9 cellular contexts compared by ENCODE assay signal in genomic region chr17:58531122-58531521, GRCh38.
DNase-seq lines count a peak whose midpoint lies in the region; ATAC-seq and TF ChIP-seq lines count a peak whose summit lies in the region.
"Had no signal": no experiment of that assay in that cellular context is flagged by ENCODE, and none has a peak within 500 bp of the region (broad histone marks: within the 10 kb centered on the region; RNA-seq: fewer than 3 reads in every experiment).

No MANE protein-coding gene starts in this region.

- TF ChIP-seq CTCF in MM.1S (IDR thresholded peaks at IDR 0.05; ENCODE audit: low read length) (no peak), nephron progenitor cell (IDR thresholded peaks at IDR 0.05) (no peak)

- H3K4me1 Mint-ChIP-seq in effector memory CD8-positive, alpha-beta T cell (ENCODE audit: low read depth in 2 of 2), result peaks cover 0 to 11% of the 10 kb centered on the region in 2 donors
- peaks cover 42% of the 10 kb centered on the region for H3K4me1 Mint-ChIP-seq in nephron progenitor cell

- peak overlapping the region; percentile 81; the same call in 1 of the 2 replicates for H3K4me2 ChIP-seq in MM.1S (ENCODE audit: low read depth, low read length)

- no peak overlapping the region for H2AFZ ChIP-seq in MM.1S (ENCODE audit: low read length)

- no peaks in the 10 kb centered on the region for H3F3A ChIP-seq in MM.1S (ENCODE audit: insufficient read depth, low read length)

- no peaks in the 10 kb centered on the region for H3K36me3 ChIP-seq in MM.1S (replicated peaks; ENCODE audit: insufficient read depth, low read length)
- H3K36me3 ChIP-seq: SJSA1 had no signal

- peaks cover 7% of the 10 kb centered on the region; the same call in 1 of the 2 replicates for H3K4me1 ChIP-seq in MM.1S (ENCODE audit: low read length)

- no peak overlapping the region; the same call in 1 of the 2 replicates for H3K4me3 ChIP-seq in MM.1S (ENCODE audit: low read length)

- ATAC-seq in effector memory CD8-positive, alpha-beta T cell (replicated peaks), result no peak
- ATAC-seq in GM18505 (IDR thresholded peaks at IDR 0.05; ENCODE audit: unreplicated experiment) (no peak), HG02642 (IDR thresholded peaks at IDR 0.05; ENCODE audit: poor library complexity, unreplicated experiment) (no peak)

- peaks cover 9 to 46% of the 10 kb centered on the region in 2 donors for H3K27me3 Mint-ChIP-seq in effector memory CD8-positive, alpha-beta T cell
- H3K27me3 Mint-ChIP-seq in nephron progenitor cell (ENCODE audit: low read depth, poor library complexity), result peaks cover 32% of the 10 kb centered on the region

- TF ChIP-seq POLR2A in GM18505 (IDR thresholded peaks at IDR 0.05; ENCODE audit: borderline replicate concordance, extremely low read depth, insufficient read depth, insufficient read length), result no peak

- H3K9me2 ChIP-seq in MM.1S (replicated peaks; ENCODE audit: insufficient read depth, low read length), result no peaks in the 10 kb centered on the region

- H4K20me1 ChIP-seq in MM.1S (ENCODE audit: insufficient read depth, low read length), result no peaks in the 10 kb centered on the region

- H3K27me3 ChIP-seq in MM.1S (replicated peaks; ENCODE audit: insufficient read depth, low read length), result peaks cover 32% of the 10 kb centered on the region
- H3K27me3 ChIP-seq: SJSA1 had no signal

- no peaks in the 10 kb centered on the region for H3K9me3 Mint-ChIP-seq in effector memory CD8-positive, alpha-beta T cell
- H3K9me3 Mint-ChIP-seq in nephron progenitor cell, result no peaks in the 10 kb centered on the region

- no peaks in the 10 kb centered on the region for H3K36me3 Mint-ChIP-seq in effector memory CD8-positive, alpha-beta T cell (ENCODE audit: insufficient read depth)
- H3K36me3 Mint-ChIP-seq in nephron progenitor cell (ENCODE audit: low read depth), result no peaks in the 10 kb centered on the region

- peak; percentile 35 for DNase-seq in Ammon's horn (ENCODE audit: low spot score)
- no peak for DNase-seq in MM.1S
- no peak for DNase-seq in effector memory CD8-positive, alpha-beta T cell
- no peak for DNase-seq in nephron progenitor cell
- no peak for DNase-seq in effector CD8-positive, alpha-beta T cell (lab: John Stamatoyannopoulos, UW)
- no peak for DNase-seq in activated CD4-positive, alpha-beta T cell treated with anti-CD3 and anti-CD28 coated beads, Interleukin-2, amount 50 U/mL, for 1 hour

- H3K9me3 ChIP-seq in MM.1S (replicated peaks; ENCODE audit: insufficient read depth, low read length), result no peaks in the 10 kb centered on the region
- H3K9me3 ChIP-seq: SJSA1 had no signal

- H3K27ac ChIP-seq in MM.1S (ENCODE audit: low read length), result no peak overlapping the region
- H3K27ac ChIP-seq: SJSA1 had no signal

- H3K9ac ChIP-seq in MM.1S (ENCODE audit: low read length), result no peak overlapping the region

- no peaks in the 10 kb centered on the region for H3K79me2 ChIP-seq in MM.1S (ENCODE audit: low read length)

- peak overlapping the region; percentile 63 to 64 for H3K4me3 Mint-ChIP-seq in effector memory CD8-positive, alpha-beta T cell
- peak overlapping the region; percentile 63 for H3K4me3 Mint-ChIP-seq in nephron progenitor cell

- H3K27ac Mint-ChIP-seq in effector memory CD8-positive, alpha-beta T cell, result no peak overlapping the region
- no peak overlapping the region for H3K27ac Mint-ChIP-seq in nephron progenitor cell
